8 cellular contexts compared by ENCODE assay signal in the genomic region with DNA sequence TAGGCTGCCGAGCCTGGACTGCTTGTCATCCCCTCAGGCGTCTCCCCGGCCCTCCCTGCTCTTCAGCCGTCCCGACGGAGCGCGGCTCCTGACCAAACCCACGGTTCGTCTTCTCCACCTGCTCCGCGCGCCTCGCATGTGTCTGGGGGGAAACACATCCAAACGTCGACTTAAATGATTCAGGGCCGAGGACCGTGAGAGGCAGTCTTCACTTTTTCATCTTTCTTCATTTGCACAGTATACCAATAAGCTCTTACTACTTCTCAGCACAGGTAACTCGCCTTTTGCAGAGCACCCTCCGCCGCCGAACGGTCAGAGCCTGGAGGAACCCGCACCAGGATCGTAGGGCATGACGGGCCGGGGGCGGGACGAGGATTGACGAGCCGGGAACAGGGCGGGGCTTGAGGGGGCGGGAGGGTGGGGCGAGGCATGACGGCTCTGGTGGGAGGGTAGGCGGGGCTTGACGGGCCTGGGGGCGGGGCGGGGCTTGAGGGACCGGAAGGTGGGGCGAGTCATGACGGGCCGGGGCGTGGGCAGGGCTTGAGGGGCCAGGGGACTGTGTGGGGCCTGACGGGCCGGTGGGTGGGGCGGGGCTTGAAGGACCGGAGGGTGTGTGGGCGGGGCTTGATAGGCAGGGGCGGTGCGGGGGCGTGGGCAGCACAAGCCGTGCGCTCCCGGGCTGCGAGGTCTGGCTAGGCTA. TPM values are rescaled to one million over a fixed set of nuclear protein-coding genes. Genes with fewer than 3 reads are reported as not detected.
DNase-seq lines count a peak whose midpoint lies in the region; ATAC-seq and TF ChIP-seq lines count a peak whose summit lies in the region.

SEH1L (plus strand) TSS at position 657 of the 700 bp plus-strand sequence. CDS start 111 bp downstream, outside the sequence.

- H3K4me1 Mint-ChIP-seq in Calu3 (ENCODE audit: low read depth, unreplicated experiment) (peaks cover 17% of the 10 kb centered on the region), endothelial cell (ENCODE audit: unreplicated experiment) (peaks cover 16% of the 10 kb centered on the region)

- DNase-seq in Calu3: peak; percentile 99
- peak; percentile 95 for DNase-seq in HuH-7.5 (ENCODE audit: low spot score)
- DNase-seq in activated CD8-positive, alpha-beta memory T cell treated with anti-CD3 and anti-CD28 coated beads, Interleukin-2, amount 50 U/mL, for 48 hours: peak; percentile 99
- DNase-seq in endothelial cell (ENCODE audit: low spot score): peak; percentile 98
- peak; percentile 97 for DNase-seq in midbrain (lab: John Stamatoyannopoulos, UW)
- DNase-seq in stimulated activated CD8-positive, alpha-beta memory T cell treated with anti-CD3 and anti-CD28 coated beads, Interleukin-15, amount 100 ng/mL, for 48 hours (ENCODE audit: low read depth in 2 of 2): peak; percentile 97 to 99

- CTCF ChIA-PET in Calu3 (lab: Charles Lee): interaction anchor here (1.0 kb wide), 1 partner anchor 24 kb away, joined by 4 read pairs; no protein-coding TSS in a partner anchor

- peaks cover 54% of the 10 kb centered on the region for H3K79me2 ChIP-seq in OCI-LY3 (ENCODE audit: low read length)

- H3K36me3 Mint-ChIP-seq in Calu3 (ENCODE audit: insufficient read depth, unreplicated experiment): peaks cover 38% of the 10 kb centered on the region
- H3K36me3 Mint-ChIP-seq in endothelial cell (ENCODE audit: low read depth, unreplicated experiment): no peaks in the 10 kb centered on the region

- ATAC-seq in GM21526 (IDR thresholded peaks at IDR 0.05; ENCODE audit: low FRiP score, unreplicated experiment): peak; percentile 69

- intact Hi-C loops in Calu3 (cut with micrococcal nuclease; ENCODE audit: unreplicated experiment): loop anchor here (5.0 kb wide), 1 partner anchor 570 kb away; the partner anchor contains the start of gene AFG3L2

- H3K4me3 ChIP-seq in OCI-LY3 (ENCODE audit: low read length): peak within 1 kb of the TSS; percentile 97

- TF ChIP-seq CTCF in Calu3 (IDR thresholded peaks at IDR 0.05; ENCODE audit: unreplicated experiment) (no peak), OCI-LY3 (IDR thresholded peaks at IDR 0.05; ENCODE audit: low read depth, low read length) (no peak), endothelial cell (IDR thresholded peaks at IDR 0.05; ENCODE audit: unreplicated experiment) (no peak)

- peak within 1 kb of the TSS; percentile 90 for H3K27ac ChIP-seq in OCI-LY3 (ENCODE audit: low read length)

- H3K4me1 ChIP-seq in OCI-LY3 (ENCODE audit: low read length): peaks cover 8% of the 10 kb centered on the region; the same call in 1 of the 2 replicates

- H3K36me3 ChIP-seq in OCI-LY3 (replicated peaks; ENCODE audit: low read depth, low read length): peaks cover 18% of the 10 kb centered on the region

- H3K4me3 Mint-ChIP-seq in Calu3 (ENCODE audit: low read depth, unreplicated experiment) (peak within 1 kb of the TSS; percentile 89), endothelial cell (ENCODE audit: unreplicated experiment) (peak within 1 kb of the TSS; percentile 96)

- peak within 1 kb of the TSS; percentile 85 for H3K9ac ChIP-seq in OCI-LY3 (ENCODE audit: low read length)

- no peaks in the 10 kb centered on the region for H4K20me1 ChIP-seq in OCI-LY3 (ENCODE audit: insufficient read depth, low read length)

- H3K4me2 ChIP-seq in OCI-LY3 (ENCODE audit: low read length): peak within 1 kb of the TSS; percentile 89

- peak within 1 kb of the TSS; percentile 93 for H2AFZ ChIP-seq in OCI-LY3 (ENCODE audit: low read depth, low read length)

- H3K27me3 Mint-ChIP-seq in Calu3 (ENCODE audit: unreplicated experiment): no peaks in the 10 kb centered on the region
- H3K27me3 Mint-ChIP-seq in endothelial cell (ENCODE audit: unreplicated experiment): peaks cover 4% of the 10 kb centered on the region

- H3K9me3 ChIP-seq in OCI-LY3 (ENCODE audit: insufficient read depth, low read length): no peaks in the 10 kb centered on the region

- H3K27ac Mint-ChIP-seq in Calu3 (ENCODE audit: unreplicated experiment) (peak within 1 kb of the TSS; percentile 75), endothelial cell (ENCODE audit: unreplicated experiment) (peak within 1 kb of the TSS; percentile 91)

- H3K9me3 Mint-ChIP-seq in Calu3 (ENCODE audit: low read depth, unreplicated experiment) (no peaks in the 10 kb centered on the region), endothelial cell (ENCODE audit: unreplicated experiment) (no peaks in the 10 kb centered on the region)

- no peaks in the 10 kb centered on the region for H3K27me3 ChIP-seq in OCI-LY3 (ENCODE audit: low read depth, low read length)

- BruUV-seq in Calu3 (replicated peaks; lab: Mats Ljungman, UMichigan): TSS peak; percentile 88

RNA-seq across cellular contexts. Expression of gene SEH1L, which starts in this region (rescaled TPM):
- total RNA-seq in Calu3 (2022) (52.3 and 61.2 TPM in 2 replicates), endothelial cell (ENCODE audit: unreplicated experiment) (35.1 TPM)

Comparison
In these comparisons a context has a peak if more than half of its experiments do, and no peak if none do; other contexts are left out.
1. Peak in every context shown above with its lines: DNase-seq, ATAC-seq, H3K4me3 ChIP-seq and H3K27ac ChIP-seq.